12 cellular contexts compared by ENCODE assay signal in genomic region chr20:35088231-35088794, GRCh38. TPM values are rescaled to one million over a fixed set of nuclear protein-coding genes. Genes with fewer than 3 reads are reported as not detected.
DNase-seq lines count a peak whose midpoint lies in the region; TF ChIP-seq lines count a peak whose summit lies in the region.
"Had no signal": no experiment of that assay in that cellular context is flagged by ENCODE, and none has a peak within 500 bp of the region (broad histone marks: within the 10 kb centered on the region; RNA-seq: fewer than 3 reads in every experiment).

No MANE protein-coding gene starts in this region.

- TF ChIP-seq CTCF in brain (conservative IDR thresholded peaks at IDR 0.05): no peak
- TF ChIP-seq CTCF in nephron (IDR thresholded peaks at IDR 0.05; ENCODE audit: unreplicated experiment in 3 of 3): no peak
- no peak for TF ChIP-seq CTCF in GM20000 (IDR thresholded peaks at IDR 0.05; ENCODE audit: extremely low read depth, missing control alignments)

- peaks cover 51% of the 10 kb centered on the region for H3K36me3 Mint-ChIP-seq in brain
- peaks cover 18% of the 10 kb centered on the region for H3K36me3 Mint-ChIP-seq in nephron (ENCODE audit: low read depth)

- peaks cover 0 to 3% (median 0%) of the 10 kb centered on the region in 5 experiments for H3K9me3 Mint-ChIP-seq in brain
- no peaks in the 10 kb centered on the region for H3K9me3 Mint-ChIP-seq in nephron

- H3K27ac Mint-ChIP-seq in brain: peak overlapping the region in 4 of 5 experiments; percentile 11 to 61 (median 57)
- H3K27ac Mint-ChIP-seq in nephron: peak overlapping the region in 2 of 3 experiments; percentile 16 to 36

- H3K4me1 Mint-ChIP-seq in brain (peaks cover 56% of the 10 kb centered on the region), nephron (peaks cover 35% of the 10 kb centered on the region)

- peak; percentile 20 for DNase-seq in NOMO-1 treated with DMSO at 0.1 percent for 48 hours (lab: John Stamatoyannopoulos, UW; ENCODE audit: unreplicated experiment)
- DNase-seq in NOMO-1 treated with dmso at 0.1 percent for 144 hours (lab: John Stamatoyannopoulos, UW; ENCODE audit: unreplicated experiment): no peak
- DNase-seq in M059J (ENCODE audit: low read depth): peak; percentile 24
- DNase-seq in NCI-H524 (lab: John Stamatoyannopoulos, UW): no peak
- DNase-seq in GM20000 (ENCODE audit: low spot score): no peak
- no peak for DNase-seq in SIG-M5 (lab: John Stamatoyannopoulos, UW)
- DNase-seq: body of pancreas, DMS79, NCI-H1694 treated with DMSO at 0.1 percent for 48 hours, T-helper 9 cell had no signal

- H3K27me3 Mint-ChIP-seq in brain (peaks cover 9% of the 10 kb centered on the region), nephron (ENCODE audit: low read depth) (no peaks in the 10 kb centered on the region)

- H3K4me3 Mint-ChIP-seq in brain (peak overlapping the region; percentile 27 to 78 (median 42)), nephron (peak overlapping the region; percentile 30 to 65 (median 55))

RNA-seq across cellular contexts. Expression of gene TRPC4AP, which starts 4.3 kb away (rescaled TPM):
- 90.6 and 94.4 TPM in 2 replicates for total RNA-seq in M059J (2014; rRNA removed; shearing (Covaris generic))
- 66.8 TPM for polyA plus RNA-seq in brain (ENCODE audit: insufficient read depth, low read depth, low replicate concordance)

RNA-seq across cellular contexts. Expression of gene EDEM2, which starts 58.8 kb away (rescaled TPM):
- 54.5 and 80.3 TPM in 2 replicates for total RNA-seq in M059J (2014; rRNA removed; shearing (Covaris generic))
- polyA plus RNA-seq in brain (ENCODE audit: insufficient read depth, low read depth, low replicate concordance): 19.0 TPM

Comparison
In these comparisons a context has a peak if more than half of its experiments do, and no peak if none do; other contexts are left out.
1. DNase-seq: peak in NOMO-1 treated with DMSO at 0.1 percent for 48 hours (single experiment) and M059J (single experiment); none in NOMO-1 treated with dmso at 0.1 percent for 144 hours (single experiment), NCI-H524 (0 of 2), GM20000 (single experiment) and SIG-M5 (single experiment).